Comparison of ENCODE assay signal across 18 cellular contexts in the genomic region with DNA sequence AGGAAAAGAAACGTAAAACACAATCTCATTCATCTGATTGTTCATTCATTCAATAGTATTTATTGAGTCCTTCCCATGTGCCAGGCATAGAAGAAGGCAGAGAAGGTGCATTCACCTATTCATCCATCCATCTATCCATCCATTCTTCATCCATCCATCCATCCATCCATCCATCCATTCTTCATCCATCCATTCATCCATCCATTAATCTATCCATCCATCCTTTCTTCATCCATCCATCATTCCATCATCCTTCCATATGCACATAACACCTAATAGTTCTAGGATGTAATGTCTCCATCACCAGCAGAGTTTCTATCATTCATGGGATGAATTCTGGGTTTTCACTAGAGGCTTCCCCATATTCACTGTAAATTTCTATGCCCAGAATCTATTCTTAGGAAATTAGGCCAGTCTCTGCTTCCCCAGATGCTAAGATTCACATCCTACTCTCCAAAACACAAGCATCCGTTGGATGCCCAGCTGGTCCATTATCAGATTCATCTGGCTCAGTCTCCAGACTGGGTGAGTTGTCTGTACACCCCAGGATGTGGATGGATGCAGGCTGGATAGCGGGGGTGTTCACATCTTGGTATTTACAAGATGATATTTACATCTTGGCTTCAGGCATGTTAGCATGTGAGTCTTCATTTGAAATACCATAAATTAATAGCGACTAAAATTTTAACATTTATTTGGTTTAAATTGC.
DNase-seq lines count a peak whose midpoint lies in the region; ATAC-seq and TF ChIP-seq lines count a peak whose summit lies in the region.
"Had no signal": no experiment of that assay in that cellular context is flagged by ENCODE, and none has a peak within 500 bp of the region (broad histone marks: within the 10 kb centered on the region; RNA-seq: fewer than 3 reads in every experiment).

No MANE protein-coding gene starts in this region.

- DNase-seq in DMS 273 (lab: John Stamatoyannopoulos, UW; ENCODE audit: unreplicated experiment) (peak; percentile 9), DMS 273 treated with DMSO at 0.1 percent for 48 hours (lab: John Stamatoyannopoulos, UW) (no peak), middle frontal gyrus (ENCODE audit: extremely low spot score, low spot score) (peak; percentile 36)
- no peak for DNase-seq in activated naive CD4-positive, alpha-beta T cell treated with anti-CD3 and anti-CD28 coated beads, Interleukin-2, amount 50 U/mL, for 72 hours (ENCODE audit: low spot score in 2 of 2)
- DNase-seq in activated naive CD8-positive, alpha-beta T cell treated with anti-CD3 and anti-CD28 coated beads, Interleukin-2, amount 50 U/mL, for 24 hours = no peak
- DNase-seq: AML-193; BE2C; CD4-positive, alpha-beta T cell; CD8-positive, alpha-beta memory T cell; DMS153; DND-41; GM23248; H7; HCEC 1CT had no signal

- H3K36me3 ChIP-seq in HEK293 (ENCODE audit: control insufficient read depth in 2 of 2, insufficient read depth in 1 of 2, low read length in 2 of 2) = no peaks in the 10 kb centered on the region
- H3K36me3 ChIP-seq: BE2C had no signal

- H3K4me1 Mint-ChIP-seq in activated naive CD8-positive, alpha-beta T cell treated with anti-CD3 and anti-CD28 coated beads, Interleukin-2, amount 50 U/mL, for 24 hours = no peaks in the 10 kb centered on the region
- H3K4me1 Mint-ChIP-seq: CD14-positive monocyte; CD8-positive, alpha-beta memory T cell had no signal

- H3K9me3 Mint-ChIP-seq in activated naive CD4-positive, alpha-beta T cell treated with anti-CD3 and anti-CD28 coated beads, Interleukin-2, amount 50 U/mL, for 72 hours = no peaks in the 10 kb centered on the region
- no peaks in the 10 kb centered on the region for H3K9me3 Mint-ChIP-seq in activated naive CD8-positive, alpha-beta T cell treated with anti-CD3 and anti-CD28 coated beads, Interleukin-2, amount 50 U/mL, for 24 hours
- H3K9me3 Mint-ChIP-seq: CD4-positive, alpha-beta T cell; CD8-positive, alpha-beta memory T cell had no signal

- H3K9me3 ChIP-seq in HEK293 (ENCODE audit: control insufficient read depth, insufficient read depth, low read depth, low read length) = no peaks in the 10 kb centered on the region; the same call in 1 of the 2 replicates
- H3K9me3 ChIP-seq: BE2C had no signal

- peaks cover 9% of the 10 kb centered on the region for H3K27me3 Mint-ChIP-seq in activated naive CD8-positive, alpha-beta T cell treated with anti-CD3 and anti-CD28 coated beads, Interleukin-2, amount 50 U/mL, for 24 hours

- CTCF ChIA-PET in HEK293 (lab: Yijun Ruan, JAX) = no interaction called here

- H3K4me1 ChIP-seq in HEK293 (ENCODE audit: control insufficient read depth, insufficient read depth, low read length) = peaks cover 10% of the 10 kb centered on the region

- no peak for ATAC-seq in activated naive CD4-positive, alpha-beta T cell treated with anti-CD3 and anti-CD28 coated beads, Interleukin-2, amount 50 U/mL, for 72 hours
- ATAC-seq in activated naive CD8-positive, alpha-beta T cell treated with anti-CD3 and anti-CD28 coated beads, Interleukin-2, amount 50 U/mL, for 24 hours = no peak

- POLR2A ChIA-PET in HEK293 (lab: Yijun Ruan, JAX) = no interaction called here

- TF ChIP-seq CTCF in HEK293 (tag by site-specific recombination; IDR thresholded peaks at IDR 0.05) = no peak

- no peak overlapping the region for H3K4me3 Mint-ChIP-seq in activated naive CD8-positive, alpha-beta T cell treated with anti-CD3 and anti-CD28 coated beads, Interleukin-2, amount 50 U/mL, for 24 hours
- H3K4me3 Mint-ChIP-seq: CD14-positive monocyte; CD4-positive, alpha-beta T cell; CD8-positive, alpha-beta memory T cell had no signal

- H3K27ac Mint-ChIP-seq in activated naive CD4-positive, alpha-beta T cell treated with anti-CD3 and anti-CD28 coated beads, Interleukin-2, amount 50 U/mL, for 72 hours = no peak overlapping the region
- H3K27ac Mint-ChIP-seq in activated naive CD8-positive, alpha-beta T cell treated with anti-CD3 and anti-CD28 coated beads, Interleukin-2, amount 50 U/mL, for 24 hours = no peak overlapping the region
- H3K27ac Mint-ChIP-seq: CD14-positive monocyte; CD4-positive, alpha-beta T cell; CD8-positive, alpha-beta memory T cell had no signal

- H3K4me3 ChIP-seq in HEK293 (ENCODE audit: low read depth, low read length) = no peak overlapping the region
- H3K4me3 ChIP-seq: BLaER1 treated with 17β-estradiol and CSF1 and Interleukin-3, amounts not matched to agents 10 nM and 100 nM; GM23248 had no signal

- no peak overlapping the region for H3K27ac ChIP-seq in HEK293 (ENCODE audit: extremely low read depth, low read depth, low read length)
- H3K27ac ChIP-seq: 22Rv1; BLaER1 treated with 17β-estradiol and CSF1 and Interleukin-3, amounts not matched to agents 10 nM and 100 nM; GM23248 had no signal

- H3K36me3 Mint-ChIP-seq in activated naive CD4-positive, alpha-beta T cell treated with anti-CD3 and anti-CD28 coated beads, Interleukin-2, amount 50 U/mL, for 72 hours = no peaks in the 10 kb centered on the region
- no peaks in the 10 kb centered on the region for H3K36me3 Mint-ChIP-seq in activated naive CD8-positive, alpha-beta T cell treated with anti-CD3 and anti-CD28 coated beads, Interleukin-2, amount 50 U/mL, for 24 hours (ENCODE audit: low read depth)
- H3K36me3 Mint-ChIP-seq: CD14-positive monocyte; CD8-positive, alpha-beta memory T cell had no signal

TF ChIP-seq in HEK293, 187 proteins besides CTCF, POLR2A, EP300 and RAD21:
- TF ChIP-seq ZNF366 (tag by site-specific recombination; conservative IDR thresholded peaks at IDR 0.05) = peak; percentile 89
- TF ChIP-seq, protein P1, sequence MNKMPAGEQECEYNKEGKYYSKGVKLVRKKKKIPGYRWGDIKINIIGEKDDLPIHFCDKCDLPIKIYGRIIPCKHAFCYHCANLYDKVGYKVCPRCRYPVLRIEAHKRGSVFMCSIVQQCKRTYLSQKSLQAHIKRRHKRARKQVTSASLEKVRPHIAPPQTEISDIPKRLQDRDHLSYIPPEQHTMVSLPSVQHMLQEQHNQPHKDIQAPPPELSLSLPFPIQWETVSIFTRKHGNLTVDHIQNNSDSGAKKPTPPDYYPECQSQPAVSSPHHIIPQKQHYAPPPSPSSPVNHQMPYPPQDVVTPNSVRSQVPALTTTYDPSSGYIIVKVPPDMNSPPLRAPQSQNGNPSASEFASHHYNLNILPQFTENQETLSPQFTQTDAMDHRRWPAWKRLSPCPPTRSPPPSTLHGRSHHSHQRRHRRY (tag by site-specific recombination; IDR thresholded peaks at IDR 0.05) = no peak
- peak; percentile 79 for TF ChIP-seq ZBTB17 (tag by site-specific recombination; IDR thresholded peaks at IDR 0.05)
- no peak for TF ChIP-seq ZNF792 (tag by site-specific recombination; IDR thresholded peaks at IDR 0.05)

Comparison
In these comparisons a context has a peak if more than half of its experiments do, and no peak if none do; other contexts are left out.
1. DNase-seq: peak in DMS 273 (single experiment) and middle frontal gyrus (single experiment); none in DMS 273 treated with DMSO at 0.1 percent for 48 hours (single experiment), activated naive CD4-positive, alpha-beta T cell treated with anti-CD3 and anti-CD28 coated beads, Interleukin-2, amount 50 U/mL, for 72 hours (0 of 2) and activated naive CD8-positive, alpha-beta T cell treated with anti-CD3 and anti-CD28 coated beads, Interleukin-2, amount 50 U/mL, for 24 hours (single experiment).